Comparison of ENCODE assay signal across 1 cellular context in genomic region chr1:159207080-159207479, GRCh38.
TF ChIP-seq lines count a peak whose summit lies in the region.

No MANE protein-coding gene starts in this region.

TF ChIP-seq in GM23338, 12 proteins besides CTCF, POLR2A, EP300 and RAD21 (continued from another document):
- TF ChIP-seq ZNF462 (CRISPR knock-in tag; IDR thresholded peaks at IDR 0.05) (no peak), POLR2AphosphoS5 (IDR thresholded peaks at IDR 0.05; ENCODE audit: low read depth) (no peak), EZH2phosphoT487 (IDR thresholded peaks at IDR 0.05; ENCODE audit: unreplicated experiment) (no peak), ZNF114 (CRISPR knock-in tag; IDR thresholded peaks at IDR 0.05) (no peak)
